In genomic region chr1:181556606-181557005, GRCh38 we compare ENCODE assay signal across 21 cellular contexts.
DNase-seq lines count a peak whose midpoint lies in the region; ATAC-seq, FAIRE-seq and TF ChIP-seq lines count a peak whose summit lies in the region.
"Had no signal": no experiment of that assay in that cellular context is flagged by ENCODE, and none has a peak within 500 bp of the region (broad histone marks: within the 10 kb centered on the region; RNA-seq: fewer than 3 reads in every experiment).

No MANE protein-coding gene starts in this region.

- no peak for DNase-seq in GM23338 (ENCODE audit: low spot score)
- DNase-seq in GM12878 (ENCODE audit: low read depth, low spot score): no peak
- DNase-seq in nephron progenitor cell: peak; percentile 23
- no peak for DNase-seq in SW480 (ENCODE audit: low spot score)
- DNase-seq in mammary epithelial cell: no peak
- no peak for DNase-seq in activated naive CD4-positive, alpha-beta T cell treated with Interleukin-2 at 50 U/mL for 16 hours
- DNase-seq: Caco-2; CD4-positive, CD25-positive, alpha-beta regulatory T cell; CD8-positive, alpha-beta T cell; DMS153; EL; GDM1; GOT3; HFFc6 had no signal

- no peaks in the 10 kb centered on the region for H3F3A ChIP-seq in GM23338 (replicated peaks; ENCODE audit: low read depth)

- peak; percentile 10 to 54; a peak in 2 of 4 replicates for TF ChIP-seq EP300 in GM12878 (IDR thresholded peaks at IDR 0.05; ENCODE audit: borderline replicate concordance in 1 of 2, control insufficient read depth in 1 of 2, low read depth in 2 of 2, low read length in 2 of 2)

- in situ Hi-C loops in GM12878 (cut with MboI): no loop called here
- in situ Hi-C loops in mammary epithelial cell (cut with MboI; ENCODE audit: low sequenced_read_pairs in 2 of 2): no loop called here

- ATAC-seq in GM23338: peak; percentile 21; the same call in 1 of the 3 replicates
- ATAC-seq in GM12878: peak; percentile 77
- ATAC-seq: CD8-positive, alpha-beta T cell had no signal

- dilution Hi-C loops in mammary epithelial cell (cut with HindIII; ENCODE audit: low sequenced_read_pairs): no loop called here

- RAD21 ChIA-PET in GM12878 (lab: Charles Lee; ENCODE audit: unreplicated experiment): interaction anchor here (0.6 to 1.7 kb wide), 5 partner anchors 70 to 380 kb away, joined by 3 to 6 read pairs (median 3); no protein-coding TSS in a partner anchor

- no peaks in the 10 kb centered on the region for H3K36me3 ChIP-seq in GM23338 (ENCODE audit: insufficient read depth)
- H3K36me3 ChIP-seq in GM12878 (ENCODE audit: control insufficient read depth in 2 of 2, insufficient read depth in 2 of 2, low read length in 1 of 2): no peaks in the 10 kb centered on the region
- H3K36me3 ChIP-seq in mammary epithelial cell (ENCODE audit: insufficient read depth, low read length): no peaks in the 10 kb centered on the region
- H3K36me3 ChIP-seq: BLaER1, HAP-1 had no signal

- CTCF ChIA-PET in GM12878 (lab: Yijun Ruan, JAX) (interaction anchor here (1.4 to 5.4 kb wide), 3 partner anchors 13 to 77 kb away, joined by 5 to 18 read pairs (median 6); no protein-coding TSS in a partner anchor), mammary epithelial cell (lab: Charles Lee; ENCODE audit: low non-redundant PET) (no interaction called here)

- H3K4me1 Mint-ChIP-seq in GM23338 (no peaks in the 10 kb centered on the region; the same call in 2 of the 3 replicates), nephron progenitor cell (peaks cover 25% of the 10 kb centered on the region)
- H3K4me1 Mint-ChIP-seq: B cell; CD4-positive, CD25-positive, alpha-beta regulatory T cell had no signal

- no peak for TF ChIP-seq CTCF in GM23338 (conservative IDR thresholded peaks at IDR 0.05; ENCODE audit: low read depth in 2 of 2)
- no peak for TF ChIP-seq CTCF in GM12878 (IDR thresholded peaks at IDR 0.05 in 2 of 3, conservative IDR thresholded peaks at IDR 0.05 in 1 of 3; ENCODE audit: control insufficient read depth in 2 of 3, extremely low read depth in 1 of 3, insufficient read depth in 1 of 3, low read depth in 3 of 3, low read length in 3 of 3)
- no peak for TF ChIP-seq CTCF in nephron progenitor cell (IDR thresholded peaks at IDR 0.05)
- no peak for TF ChIP-seq CTCF in mammary epithelial cell (conservative IDR thresholded peaks at IDR 0.05 in 1 of 2, IDR thresholded peaks at IDR 0.05 in 1 of 2; ENCODE audit: extremely low read depth in 1 of 2, insufficient read depth in 1 of 2, low read depth in 1 of 2, low read length in 2 of 2)

- BruUV-seq in GM12878 (replicated peaks; lab: Mats Ljungman, UMichigan) (no TSS peak), mammary epithelial cell (replicated peaks; lab: Mats Ljungman, UMichigan) (no TSS peak)

- no peaks in the 10 kb centered on the region for H3K9me3 Mint-ChIP-seq in GM23338
- no peaks in the 10 kb centered on the region for H3K9me3 Mint-ChIP-seq in nephron progenitor cell
- H3K9me3 Mint-ChIP-seq: CD8-positive, alpha-beta T cell had no signal

- H3K27ac ChIP-seq in GM23338 (ENCODE audit: low read depth): no peak overlapping the region
- no peak overlapping the region for H3K27ac ChIP-seq in GM12878 (ENCODE audit: control insufficient read depth, insufficient read depth)
- no peak overlapping the region for H3K27ac ChIP-seq in mammary epithelial cell (ENCODE audit: insufficient read depth, low read depth, low read length)
- H3K27ac ChIP-seq: BLaER1, C4-2B had no signal

- H2AFZ ChIP-seq in GM23338: no peak overlapping the region
- no peak overlapping the region for H2AFZ ChIP-seq in GM12878 (ENCODE audit: control insufficient read depth, low read depth, low read length)
- H2AFZ ChIP-seq in mammary epithelial cell (ENCODE audit: low read depth, low read length): no peak overlapping the region

- H3K4me3 Mint-ChIP-seq in GM23338: no peak overlapping the region
- no peak overlapping the region for H3K4me3 Mint-ChIP-seq in nephron progenitor cell
- H3K4me3 Mint-ChIP-seq: B cell; CD4-positive, CD25-positive, alpha-beta regulatory T cell; CD8-positive, alpha-beta T cell; HFFc6 had no signal

- H3K9me2 ChIP-seq in GM23338 (ENCODE audit: insufficient read depth): peaks cover 3% of the 10 kb centered on the region; the same call in 1 of the 2 replicates

- peaks cover 10% of the 10 kb centered on the region for H3K4me1 ChIP-seq in GM23338 (ENCODE audit: insufficient read depth)
- H3K4me1 ChIP-seq in GM12878 (ENCODE audit: control insufficient read depth, insufficient read depth, low read length): no peaks in the 10 kb centered on the region
- H3K4me1 ChIP-seq in mammary epithelial cell (ENCODE audit: insufficient read depth, low read length): no peaks in the 10 kb centered on the region
- H3K4me1 ChIP-seq: BLaER1, Caco-2, HAP-1 had no signal

- H3K4me2 ChIP-seq in GM23338: no peak overlapping the region
- no peak overlapping the region for H3K4me2 ChIP-seq in GM12878 (ENCODE audit: control insufficient read depth, insufficient read depth)
- no peak overlapping the region for H3K4me2 ChIP-seq in mammary epithelial cell (ENCODE audit: insufficient read depth, low read depth, low read length)
- H3K4me2 ChIP-seq: BLaER1 had no signal

- H3K79me2 ChIP-seq in GM23338 (replicated peaks; ENCODE audit: insufficient read depth): no peaks in the 10 kb centered on the region
- no peaks in the 10 kb centered on the region for H3K79me2 ChIP-seq in GM12878 (ENCODE audit: control insufficient read depth, insufficient read depth, low read length)
- H3K79me2 ChIP-seq in mammary epithelial cell (ENCODE audit: insufficient read depth, low read length): no peaks in the 10 kb centered on the region

- H3K36me3 Mint-ChIP-seq in GM23338 (ENCODE audit: low read depth) (no peaks in the 10 kb centered on the region), nephron progenitor cell (ENCODE audit: low read depth) (no peaks in the 10 kb centered on the region)
- H3K36me3 Mint-ChIP-seq: CD4-positive, CD25-positive, alpha-beta regulatory T cell; CD8-positive, alpha-beta T cell had no signal

- H3K4me3 ChIP-seq in GM23338 (no peak overlapping the region), GM12878 (no peak overlapping the region), mammary epithelial cell (replicated peaks in 1 of 3; ENCODE audit: insufficient read depth in 1 of 3, low read depth in 2 of 3, low read length in 3 of 3) (no peak overlapping the region)
- H3K4me3 ChIP-seq: BLaER1, HAP-1 had no signal

- POLR2A ChIA-PET in GM12878 (lab: Charles Lee): no interaction called here

- H3K27me3 ChIP-seq in GM23338 (ENCODE audit: insufficient read depth): no peaks in the 10 kb centered on the region
- no peaks in the 10 kb centered on the region for H3K27me3 ChIP-seq in GM12878 (replicated peaks in 1 of 2; ENCODE audit: control insufficient read depth in 2 of 2, insufficient read depth in 2 of 2, low read length in 1 of 2)
- peaks cover 9% of the 10 kb centered on the region for H3K27me3 ChIP-seq in mammary epithelial cell (ENCODE audit: insufficient read depth, low read length)
- H3K27me3 ChIP-seq: BLaER1 had no signal

- H3K9me3 ChIP-seq in GM12878 (replicated peaks; ENCODE audit: control insufficient read depth, insufficient read depth, low read length) (no peaks in the 10 kb centered on the region), mammary epithelial cell (replicated peaks; ENCODE audit: insufficient read depth, low read length) (no peaks in the 10 kb centered on the region)
- H3K9me3 ChIP-seq: BLaER1, Caco-2, HAP-1 had no signal

- SMC1A ChIA-PET in GM12878 (lab: Charles Lee; ENCODE audit: uncharacterized antibody, unreplicated experiment): interaction anchor here (0.7 to 2.4 kb wide), 8 partner anchors 10 to 126 kb away, joined by 3 to 13 read pairs (median 4); no protein-coding TSS in a partner anchor

- no peaks in the 10 kb centered on the region for H4K20me1 ChIP-seq in GM23338 (replicated peaks; ENCODE audit: insufficient read depth)
- H4K20me1 ChIP-seq in GM12878 (ENCODE audit: control insufficient read depth, insufficient read depth): no peaks in the 10 kb centered on the region
- H4K20me1 ChIP-seq in mammary epithelial cell (ENCODE audit: insufficient read depth, low read length): no peaks in the 10 kb centered on the region
- H4K20me1 ChIP-seq: BLaER1 had no signal

- H3K27me3 Mint-ChIP-seq in GM23338 (ENCODE audit: insufficient read depth, low read depth, poor library complexity) (peaks cover 2% of the 10 kb centered on the region), nephron progenitor cell (ENCODE audit: low read depth, poor library complexity) (peaks cover 6% of the 10 kb centered on the region)
- H3K27me3 Mint-ChIP-seq: B cell; CD4-positive, CD25-positive, alpha-beta regulatory T cell had no signal

- 34% methylated on average over 2 of the region's 2 CpGs for WGBS in GM12878 (ENCODE audit: insufficient coverage, insufficient replicate concordance, low lambda C conversion rate, missing lambda C conversion rate)
- WGBS in mammary epithelial cell (ENCODE audit: low coverage, missing lambda C conversion rate): 64% methylated on average over 2 of the region's 2 CpGs

- intact Hi-C loops in GM12878 (cut with micrococcal nuclease; ENCODE audit: unreplicated experiment): loop anchor here (1.0 kb wide), 1 partner anchor 381 kb away; no protein-coding TSS in a partner anchor
- intact Hi-C loops in mammary epithelial cell (cut with micrococcal nuclease): no loop called here

- no peak for FAIRE-seq in GM12878 (lab: Jason Lieb, UNC)
- FAIRE-seq: GM12891, GM18507, H54 had no signal

- TF ChIP-seq RAD21 in GM12878 (IDR thresholded peaks at IDR 0.05; ENCODE audit: insufficient read depth, low read depth, low read length): no peak

- no peak for TF ChIP-seq POLR2A in GM12878 (IDR thresholded peaks at IDR 0.05; ENCODE audit: low read depth, low read length)

- H3K9ac ChIP-seq in GM12878 (ENCODE audit: control insufficient read depth, insufficient read depth, low read length) (no peak overlapping the region), mammary epithelial cell (ENCODE audit: insufficient read depth, low read length) (no peak overlapping the region)
- H3K9ac ChIP-seq: BLaER1 had no signal

- H3K27ac Mint-ChIP-seq in GM23338 (no peak overlapping the region), nephron progenitor cell (no peak overlapping the region)
- H3K27ac Mint-ChIP-seq: B cell; CD4-positive, CD25-positive, alpha-beta regulatory T cell; CD8-positive, alpha-beta T cell; HFFc6 had no signal

TF ChIP-seq in GM23338, 12 proteins besides CTCF, POLR2A, EP300 and RAD21 (continues in another document):
- TF ChIP-seq NANOG (IDR thresholded peaks at IDR 0.05; ENCODE audit: borderline replicate concordance) (no peak), JUNB (IDR thresholded peaks at IDR 0.05; ENCODE audit: unreplicated experiment) (no peak), CREB1 (CRISPR knock-in tag; IDR thresholded peaks at IDR 0.05; ENCODE audit: low read depth) (no peak), POLR2AphosphoS5 (IDR thresholded peaks at IDR 0.05; ENCODE audit: low read depth) (no peak)
